ENCODE assay signal across 15 cellular contexts in genomic region chr14:94970937-94971730, GRCh38.
DNase-seq lines count a peak whose midpoint lies in the region; ATAC-seq, FAIRE-seq and TF ChIP-seq lines count a peak whose summit lies in the region.
"Had no signal": no experiment of that assay in that cellular context is flagged by ENCODE, and none has a peak within 500 bp of the region (broad histone marks: within the 10 kb centered on the region; RNA-seq: fewer than 3 reads in every experiment).

No MANE protein-coding gene starts in this region.

- H3F3A ChIP-seq in smooth muscle cell (ENCODE audit: low read depth): no peaks in the 10 kb centered on the region

- H3K23ac ChIP-seq in H1 (ENCODE audit: insufficient read length): no peak overlapping the region

- H4K20me1 ChIP-seq in H1 (replicated peaks in 1 of 2; ENCODE audit: control insufficient read depth in 1 of 2, insufficient read depth in 2 of 2, low read length in 2 of 2) (no peaks in the 10 kb centered on the region), hepatocyte (ENCODE audit: insufficient read depth, poor library complexity, severe bottlenecking) (no peaks in the 10 kb centered on the region), smooth muscle cell (ENCODE audit: low read depth) (no peaks in the 10 kb centered on the region)

- no peaks in the 10 kb centered on the region for H3K9me3 ChIP-seq in H1 (ENCODE audit: insufficient read depth in 2 of 2, low read depth in 1 of 2, low read length in 1 of 2)
- no peaks in the 10 kb centered on the region for H3K9me3 ChIP-seq in hepatocyte (ENCODE audit: low read depth)
- no peaks in the 10 kb centered on the region for H3K9me3 ChIP-seq in smooth muscle cell (replicated peaks; ENCODE audit: low read depth)
- H3K9me3 ChIP-seq: thyroid gland had no signal

- TF ChIP-seq CTCF in H1 (IDR thresholded peaks at IDR 0.05; ENCODE audit: control extremely low read depth in 1 of 3, insufficient read depth in 1 of 3, low read depth in 1 of 3, low read length in 3 of 3): no peak
- TF ChIP-seq CTCF in hepatocyte (IDR thresholded peaks at IDR 0.05; ENCODE audit: poor library complexity): no peak
- no peak for TF ChIP-seq CTCF in smooth muscle cell (IDR thresholded peaks at IDR 0.05; ENCODE audit: borderline replicate concordance, insufficient read depth, poor library complexity, severe bottlenecking)

- no peaks in the 10 kb centered on the region for H3K27me3 ChIP-seq in H1 (replicated peaks in 1 of 4; ENCODE audit: control insufficient read depth in 3 of 4, extremely low read depth in 1 of 4, insufficient read depth in 3 of 4, low read length in 3 of 4)
- no peaks in the 10 kb centered on the region for H3K27me3 ChIP-seq in hepatocyte
- H3K27me3 ChIP-seq in smooth muscle cell (ENCODE audit: low read depth): no peaks in the 10 kb centered on the region
- H3K27me3 ChIP-seq: thyroid gland had no signal

- H3K14ac ChIP-seq in H1 (ENCODE audit: insufficient read length): no peak overlapping the region

- H2AK5ac ChIP-seq in H1 (ENCODE audit: low read depth, low read length): no peak overlapping the region

- H3K79me1 ChIP-seq in H1 (ENCODE audit: low read depth, low read length): no peaks in the 10 kb centered on the region

- POLR2A ChIA-PET in H1 (lab: Charles Lee; ENCODE audit: partially characterized antibody): interaction anchor here (1.0 kb wide), 1 partner anchor 8 kb away, joined by 3 read pairs; no protein-coding TSS in a partner anchor

- no peak overlapping the region for H2BK120ac ChIP-seq in H1 (replicated peaks; ENCODE audit: low read depth, low read length)

- no peak for ATAC-seq in GM18870 (IDR thresholded peaks at IDR 0.05; ENCODE audit: unreplicated experiment)
- ATAC-seq in HG02588 (IDR thresholded peaks at IDR 0.05; ENCODE audit: unreplicated experiment): no peak
- ATAC-seq in HG03045 (IDR thresholded peaks at IDR 0.05; ENCODE audit: unreplicated experiment): no peak
- ATAC-seq: PC-3, SK-N-SH treated with all-trans-retinoic acid at 6 μM for 48 hours had no signal

- H3K36me3 ChIP-seq in H1 (ENCODE audit: control insufficient read depth in 2 of 4, insufficient read depth in 4 of 4, low read length in 3 of 4) (no peaks in the 10 kb centered on the region), hepatocyte (replicated peaks; ENCODE audit: insufficient read depth, low read depth) (no peaks in the 10 kb centered on the region), smooth muscle cell (ENCODE audit: low read depth) (no peaks in the 10 kb centered on the region)
- H3K36me3 ChIP-seq: thyroid gland had no signal

- H3K9ac ChIP-seq in H1 (replicated peaks in 1 of 4; ENCODE audit: extremely low read depth in 1 of 4, low read depth in 3 of 4, low read length in 3 of 4) (no peak overlapping the region), smooth muscle cell (ENCODE audit: low read depth) (no peak overlapping the region)

- H4K8ac ChIP-seq in H1 (ENCODE audit: extremely low read depth, insufficient read depth, low read length): no peak overlapping the region

- H3K23me2 ChIP-seq in H1 (ENCODE audit: low read depth, low read length): no peaks in the 10 kb centered on the region

- H3K56ac ChIP-seq in H1 (replicated peaks; ENCODE audit: insufficient read length, low read depth, low read length): no peak overlapping the region

- no peak overlapping the region for H3K4ac ChIP-seq in H1 (replicated peaks; ENCODE audit: insufficient read length, low read depth, low read length)

- no peak overlapping the region for H2BK12ac ChIP-seq in H1 (ENCODE audit: low read depth, low read length)

- no peak overlapping the region for H2BK5ac ChIP-seq in H1 (ENCODE audit: low read depth, low read length)

- DNase-seq in H4 (ENCODE audit: low spot score) (peak; percentile 14), H1 (ENCODE audit: low read depth in 1 of 2, low spot score in 2 of 2) (no peak), hepatocyte (ENCODE audit: low spot score) (no peak), smooth muscle cell (lab: John Stamatoyannopoulos, UW; ENCODE audit: unreplicated experiment) (no peak)
- DNase-seq in central memory CD4-positive, alpha-beta T cell: no peak
- DNase-seq: activated CD4-positive, alpha-beta memory T cell treated with anti-CD3 and anti-CD28 coated beads, Interleukin-2, amount 10 ng/mL, durations not matched to agents 7 days and 5 days; amniotic stem cell; NCI-H146; NCI-H510A treated with DMSO at 0.1 percent for 48 hours; PC-3 had no signal

- H3K9me2 ChIP-seq in hepatocyte (replicated peaks; ENCODE audit: insufficient read depth): no peaks in the 10 kb centered on the region

- H3K27ac ChIP-seq in H1 (ENCODE audit: low read depth, low read length) (no peak overlapping the region), hepatocyte (peak overlapping the region; percentile 74), smooth muscle cell (ENCODE audit: low read depth) (peak overlapping the region; percentile 32)

- no peak overlapping the region for H2BK15ac ChIP-seq in H1 (ENCODE audit: low read length)

- CTCF ChIA-PET in H1 (lab: Charles Lee; ENCODE audit: partially characterized antibody): interaction anchor here (0.6 to 2.0 kb wide), 4 partner anchors 9 to 148 kb away, joined by 3 to 8 read pairs (median 4); no protein-coding TSS in a partner anchor

- no peak overlapping the region for H4K5ac ChIP-seq in H1 (ENCODE audit: insufficient read length, low read depth, low read length)

- H2AFZ ChIP-seq in H1 (ENCODE audit: low read length) (no peak overlapping the region), hepatocyte (no peak overlapping the region), smooth muscle cell (ENCODE audit: low read depth) (peak overlapping the region; percentile 66)

- H4K91ac ChIP-seq in H1 (replicated peaks; ENCODE audit: insufficient read length, low read length): no peak overlapping the region

- 85% methylated on average over 2 of the region's 2 CpGs; no CpG with 5 or more reads in 1 of the 2 experiments for WGBS in H1 (ENCODE audit: extremely low coverage in 1 of 2, insufficient coverage in 1 of 2, insufficient read length in 1 of 2, insufficient replicate concordance in 2 of 2, low coverage in 1 of 2, low lambda C conversion rate in 2 of 2, missing lambda C conversion rate in 1 of 2), 2 experiments
- WGBS in hepatocyte (ENCODE audit: low lambda C conversion rate, missing lambda C conversion rate): 90% methylated on average over 2 of the region's 2 CpGs
- WGBS in smooth muscle cell (ENCODE audit: low lambda C conversion rate): 71% methylated on average over 2 of the region's 2 CpGs

- H3K4me2 ChIP-seq in H1 (ENCODE audit: insufficient read depth in 1 of 2, low read depth in 2 of 2, low read length in 2 of 2) (no peak overlapping the region), hepatocyte (no peak overlapping the region), smooth muscle cell (peak overlapping the region; percentile 25)

- H3K4me1 ChIP-seq in H1 (replicated peaks in 1 of 4; ENCODE audit: control insufficient read depth in 3 of 4, insufficient read depth in 4 of 4, low read length in 3 of 4) (no peaks in the 10 kb centered on the region), hepatocyte (ENCODE audit: insufficient read depth) (peaks cover 3% of the 10 kb centered on the region), smooth muscle cell (ENCODE audit: low read depth) (no peaks in the 10 kb centered on the region)
- H3K4me1 ChIP-seq: thyroid gland had no signal

- no peak overlapping the region for H2BK20ac ChIP-seq in H1 (ENCODE audit: low read length)

- H3K4me3 ChIP-seq in H1 (ENCODE audit: extremely low read depth in 1 of 4, insufficient read depth in 2 of 4, low read depth in 3 of 4, low read length in 4 of 4) (no peak overlapping the region), hepatocyte (no peak overlapping the region), smooth muscle cell (no peak overlapping the region)
- H3K4me3 ChIP-seq: thyroid gland had no signal

- TF ChIP-seq RAD21 in H1 (IDR thresholded peaks at IDR 0.05 in 1 of 2, conservative IDR thresholded peaks at IDR 0.05 in 1 of 2; ENCODE audit: low read depth in 2 of 2, low read length in 2 of 2): no peak

- TF ChIP-seq EP300 in H1 (IDR thresholded peaks at IDR 0.05; ENCODE audit: borderline replicate concordance in 1 of 2, low read depth in 2 of 2, low read length in 2 of 2): no peak

- no peak overlapping the region for H3K18ac ChIP-seq in H1 (ENCODE audit: extremely low read depth, low read length)

- H3K79me2 ChIP-seq in H1 (ENCODE audit: control insufficient read depth in 1 of 2, insufficient read depth in 2 of 2, low read length in 2 of 2) (no peaks in the 10 kb centered on the region), hepatocyte (no peaks in the 10 kb centered on the region), smooth muscle cell (ENCODE audit: low read depth) (no peaks in the 10 kb centered on the region)

- no peak for TF ChIP-seq POLR2A in H1 (IDR thresholded peaks at IDR 0.05; ENCODE audit: control extremely low read depth in 1 of 2, low read depth in 2 of 2, low read length in 2 of 2)

- no peak for FAIRE-seq in H1 (lab: Jason Lieb, UNC)

TF ChIP-seq in H1, 55 proteins besides CTCF, POLR2A, EP300 and RAD21:
- TF ChIP-seq MAFK (IDR thresholded peaks at IDR 0.05; ENCODE audit: low read depth, low read length) (peak; percentile 91), HDAC2 (IDR thresholded peaks at IDR 0.05; ENCODE audit: borderline replicate concordance in 1 of 2, low read depth in 2 of 2, low read length in 2 of 2) (peak in 1 of 2 experiments; percentile 64; a peak in 1 of 4 replicates), KDM1A (IDR thresholded peaks at IDR 0.05; ENCODE audit: borderline replicate concordance, low read length) (peak; percentile 62), CBX5 (IDR thresholded peaks at IDR 0.05; ENCODE audit: low read depth, low read length) (no peak)
